Comparison of ENCODE assay signal across 18 cellular contexts in the genomic region with DNA sequence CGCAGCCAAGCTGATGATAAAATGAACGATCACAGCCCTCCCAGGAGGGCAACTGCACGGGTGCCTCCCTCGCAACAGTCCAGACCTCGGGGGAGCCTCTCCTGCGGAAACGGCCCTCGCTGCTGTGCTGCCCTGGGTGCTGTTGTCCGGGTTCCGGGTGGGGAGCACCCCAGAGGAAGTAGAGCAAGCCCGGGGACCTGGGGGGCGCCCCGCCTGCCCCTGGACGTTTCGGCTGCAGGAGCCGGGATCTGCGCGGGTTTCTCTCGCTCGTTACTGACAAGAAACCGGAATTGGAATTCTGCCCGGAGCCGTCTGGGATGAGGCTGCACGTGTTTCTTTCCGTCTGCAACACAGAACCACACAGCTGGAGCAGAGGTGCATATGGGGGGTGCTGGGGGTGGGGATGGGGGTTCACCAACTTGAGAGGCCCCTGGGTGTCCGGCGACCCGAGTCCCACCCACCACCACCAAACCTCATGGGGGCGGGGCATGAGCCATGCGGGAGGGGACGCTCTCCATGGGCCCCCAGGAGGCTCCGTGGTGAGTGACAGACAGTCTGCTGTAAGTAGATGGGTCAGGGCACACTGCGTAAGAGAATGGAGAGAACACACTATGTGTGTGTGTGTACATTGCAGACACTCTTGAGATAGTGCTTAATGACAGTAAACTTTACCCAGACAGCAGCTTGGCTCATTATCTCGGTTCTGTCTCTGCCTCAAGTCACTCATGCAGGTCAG.
"Had no signal": no experiment of that assay in that cellular context is flagged by ENCODE, and none has a peak within 500 bp of the region (broad histone marks: within the 10 kb centered on the region; RNA-seq: fewer than 3 reads in every experiment).

No MANE protein-coding gene starts in this region.

- H3K27ac ChIP-seq: ascending aorta, coronary artery, foreskin keratinocyte, lower lobe of right lung, sigmoid colon, tibial nerve, vagina had no signal

- H3K27me3 ChIP-seq: ascending aorta, foreskin keratinocyte, tibial nerve, vagina had no signal

- H3K4me3 ChIP-seq: ascending aorta, coronary artery, lower lobe of right lung, sigmoid colon, tibial nerve, vagina had no signal

- H3K36me3 ChIP-seq: ascending aorta, lower lobe of right lung, sigmoid colon, tibial nerve, vagina had no signal

- ATAC-seq: activated T-cell treated with anti-CD3 and anti-CD28 coated beads, Interleukin-2, amount 50 U/mL, for 72 hours; foreskin keratinocyte; left colon; lower lobe of right lung; natural killer cell treated with Interleukin-12 subunit alpha and Interleukin-12 subunit beta and Interleukin-15 and Interleukin-18, amount 100 ng/mL, for 72 hours; stimulated activated naive B cell treated with anti-CD40 and anti-IgM and Interleukin-4, amounts not matched to agents 10 μg/mL and 1 μg/mL and 100 μg/mL, for 72 hours had no signal

- DNase-seq: activated CD4-positive, alpha-beta T cell treated with anti-CD3 and anti-CD28 coated beads, Interleukin-2, amount 50 U/mL, for 4 hours; activated effector memory CD4-positive, alpha-beta T cell treated with anti-CD3 and anti-CD28 coated beads, Interleukin-2, amount 50 U/mL, for 16 hours; activated naive CD4-positive, alpha-beta T cell treated with anti-CD3 and anti-CD28 coated beads, Interleukin-2, amount 50 U/mL, for 16 hours; activated T-cell treated with anti-CD3 and anti-CD28 coated beads, Interleukin-2, amount 50 U/mL, for 72 hours; foreskin keratinocyte; hippocampal formation; islet precursor cell; left colon; lower lobe of right lung; stimulated activated CD4-positive, alpha-beta T cell treated with anti-CD3 and anti-CD28 coated beads, Interleukin-4, amount 100 ng/mL, for 4 hours; stimulated activated naive B cell treated with anti-CD40 and anti-IgM and Interleukin-4, amounts not matched to agents 10 μg/mL and 1 μg/mL and 100 μg/mL, for 72 hours had no signal

- H3K4me1 ChIP-seq: ascending aorta, foreskin keratinocyte, lower lobe of right lung, sigmoid colon, tibial nerve, vagina had no signal

- FAIRE-seq: TTC549 had no signal

- H3K9me3 ChIP-seq: ascending aorta, lower lobe of right lung, sigmoid colon, tibial nerve, vagina had no signal
